Comparison of ENCODE assay signal across 1 cellular context in the genomic region with DNA sequence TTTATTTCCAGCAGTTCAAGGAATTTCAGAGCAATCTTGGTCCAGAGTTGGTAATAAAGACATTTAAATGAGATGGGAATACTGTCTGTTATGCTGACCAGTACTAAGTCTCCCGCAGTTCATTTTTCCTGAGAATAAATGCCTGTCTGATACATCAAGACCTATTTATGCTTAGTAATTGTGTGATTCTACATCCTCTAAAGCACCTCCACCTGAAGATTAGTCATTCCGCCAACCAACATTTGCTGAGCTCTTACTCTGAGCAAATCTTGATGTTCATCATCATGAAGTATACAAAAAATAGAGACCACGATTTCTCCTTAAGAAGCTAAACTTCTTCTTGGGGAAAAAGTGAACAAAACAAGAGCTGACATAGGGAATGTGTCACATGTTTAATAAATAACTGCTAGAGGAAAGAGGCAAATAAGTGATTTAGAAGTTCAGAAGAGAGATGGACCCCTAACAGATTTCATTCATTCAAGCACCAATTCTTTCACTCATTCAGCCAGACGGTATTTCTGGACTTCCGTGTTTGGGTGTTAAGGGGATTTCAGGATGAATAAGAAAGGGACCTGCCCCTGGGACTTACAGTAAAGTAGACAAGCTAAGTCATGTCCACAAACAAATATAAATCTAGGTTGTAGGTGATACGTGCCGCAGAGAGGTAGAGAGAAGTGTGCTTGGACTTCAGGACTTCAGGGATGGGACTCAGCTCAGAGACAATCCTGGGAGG.
TF ChIP-seq lines count a peak whose summit lies in the region.

No MANE protein-coding gene starts in this region.

TF ChIP-seq in WTC11, 78 proteins besides CTCF, POLR2A, EP300 and RAD21 (continued from another document):
- no peak for TF ChIP-seq JUN (CRISPR knock-in tag; IDR thresholded peaks at IDR 0.05)
- no peak for TF ChIP-seq SOX15 (CRISPR knock-in tag; IDR thresholded peaks at IDR 0.05)
- TF ChIP-seq SMAD3 (CRISPR knock-in tag; IDR thresholded peaks at IDR 0.05; ENCODE audit: borderline replicate concordance) = no peak
- TF ChIP-seq ZNF416 (CRISPR knock-in tag; IDR thresholded peaks at IDR 0.05) = no peak
- TF ChIP-seq ZNF219 (CRISPR knock-in tag; IDR thresholded peaks at IDR 0.05; ENCODE audit: borderline replicate concordance) = no peak
TF ChIP-seq in WTC11: peak in this region for 0.
